ENCODE assay signal across 1 cellular context in genomic region chr2:232795920-232796319, GRCh38.
A peak's percentile ranks its signal among the peaks of the same experiment; 100 is the strongest.
TF ChIP-seq lines count a peak whose summit lies in the region.

No MANE protein-coding gene starts in this region.

TF ChIP-seq in HEK293, 187 proteins besides CTCF, POLR2A, EP300 and RAD21 (continued from another document):
- TF ChIP-seq, protein P1, sequence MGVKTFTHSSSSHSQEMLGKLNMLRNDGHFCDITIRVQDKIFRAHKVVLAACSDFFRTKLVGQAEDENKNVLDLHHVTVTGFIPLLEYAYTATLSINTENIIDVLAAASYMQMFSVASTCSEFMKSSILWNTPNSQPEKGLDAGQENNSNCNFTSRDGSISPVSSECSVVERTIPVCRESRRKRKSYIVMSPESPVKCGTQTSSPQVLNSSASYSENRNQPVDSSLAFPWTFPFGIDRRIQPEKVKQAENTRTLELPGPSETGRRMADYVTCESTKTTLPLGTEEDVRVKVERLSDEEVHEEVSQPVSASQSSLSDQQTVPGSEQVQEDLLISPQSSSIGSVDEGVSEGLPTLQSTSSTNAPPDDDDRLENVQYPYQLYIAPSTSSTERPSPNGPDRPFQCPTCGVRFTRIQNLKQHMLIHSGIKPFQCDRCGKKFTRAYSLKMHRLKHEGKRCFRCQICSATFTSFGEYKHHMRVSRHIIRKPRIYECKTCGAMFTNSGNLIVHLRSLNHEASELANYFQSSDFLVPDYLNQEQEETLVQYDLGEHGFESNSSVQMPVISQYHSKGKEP (tag by site-specific recombination; IDR thresholded peaks at IDR 0.05), result peak; percentile 67; the same call in 1 of the 2 replicates
- TF ChIP-seq ZNF416 (tag by site-specific recombination; IDR thresholded peaks at IDR 0.05), result no peak
- no peak for TF ChIP-seq TRIM28 (IDR thresholded peaks at IDR 0.05; ENCODE audit: borderline replicate concordance, low read length)
- TF ChIP-seq ZNF792 (tag by site-specific recombination; IDR thresholded peaks at IDR 0.05), result no peak
- no peak for TF ChIP-seq ZBTB49 (tag by site-specific recombination; IDR thresholded peaks at IDR 0.05; ENCODE audit: low read depth)
- TF ChIP-seq GFI1B (tag by site-specific recombination; IDR thresholded peaks at IDR 0.05), result no peak
- peak; percentile 54 for TF ChIP-seq ZBTB17 (tag by site-specific recombination; IDR thresholded peaks at IDR 0.05)
- TF ChIP-seq, protein P2, sequence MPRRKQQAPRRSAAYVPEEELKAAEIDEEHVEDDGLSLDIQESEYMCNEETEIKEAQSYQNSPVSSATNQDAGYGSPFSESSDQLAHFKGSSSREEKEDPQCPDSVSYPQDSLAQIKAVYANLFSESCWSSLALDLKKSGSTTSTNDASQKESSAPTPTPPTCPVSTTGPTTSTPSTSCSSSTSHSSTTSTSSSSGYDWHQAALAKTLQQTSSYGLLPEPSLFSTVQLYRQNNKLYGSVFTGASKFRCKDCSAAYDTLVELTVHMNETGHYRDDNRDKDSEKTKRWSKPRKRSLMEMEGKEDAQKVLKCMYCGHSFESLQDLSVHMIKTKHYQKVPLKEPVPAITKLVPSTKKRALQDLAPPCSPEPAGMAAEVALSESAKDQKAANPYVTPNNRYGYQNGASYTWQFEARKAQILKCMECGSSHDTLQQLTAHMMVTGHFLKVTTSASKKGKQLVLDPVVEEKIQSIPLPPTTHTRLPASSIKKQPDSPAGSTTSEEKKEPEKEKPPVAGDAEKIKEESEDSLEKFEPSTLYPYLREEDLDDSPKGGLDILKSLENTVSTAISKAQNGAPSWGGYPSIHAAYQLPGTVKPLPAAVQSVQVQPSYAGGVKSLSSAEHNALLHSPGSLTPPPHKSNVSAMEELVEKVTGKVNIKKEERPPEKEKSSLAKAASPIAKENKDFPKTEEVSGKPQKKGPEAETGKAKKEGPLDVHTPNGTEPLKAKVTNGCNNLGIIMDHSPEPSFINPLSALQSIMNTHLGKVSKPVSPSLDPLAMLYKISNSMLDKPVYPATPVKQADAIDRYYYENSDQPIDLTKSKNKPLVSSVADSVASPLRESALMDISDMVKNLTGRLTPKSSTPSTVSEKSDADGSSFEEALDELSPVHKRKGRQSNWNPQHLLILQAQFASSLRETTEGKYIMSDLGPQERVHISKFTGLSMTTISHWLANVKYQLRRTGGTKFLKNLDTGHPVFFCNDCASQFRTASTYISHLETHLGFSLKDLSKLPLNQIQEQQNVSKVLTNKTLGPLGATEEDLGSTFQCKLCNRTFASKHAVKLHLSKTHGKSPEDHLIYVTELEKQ (tag by site-specific recombination; IDR thresholded peaks at IDR 0.05; ENCODE audit: borderline replicate concordance), result no peak
- TF ChIP-seq ZNF391 (tag by site-specific recombination; IDR thresholded peaks at IDR 0.05; ENCODE audit: borderline replicate concordance, low read depth), result no peak
- no peak for TF ChIP-seq ZNF394 (tag by site-specific recombination; IDR thresholded peaks at IDR 0.05; ENCODE audit: borderline replicate concordance)
- TF ChIP-seq ZNF426 (tag by site-specific recombination; IDR thresholded peaks at IDR 0.05), result no peak
